ENCODE assay signal across 8 cellular contexts in genomic region chr19:18021121-18021755, GRCh38. TPM values are rescaled to one million over a fixed set of nuclear protein-coding genes. Genes with fewer than 3 reads are reported as not detected.
DNase-seq lines count a peak whose midpoint lies in the region; ATAC-seq and TF ChIP-seq lines count a peak whose summit lies in the region.

No MANE protein-coding gene starts in this region.

- DNase-seq in T-helper 22 cell (ENCODE audit: low read depth) (peak; percentile 75), body of pancreas (peak; percentile 72 to 89 (median 80)), left lung (peak; percentile 90 to 94), NCI-H1694 (lab: John Stamatoyannopoulos, UW) (no peak)
- peak; percentile 46 to 66 for DNase-seq in stimulated activated CD8-positive, alpha-beta memory T cell treated with anti-CD3 and anti-CD28 coated beads, Interleukin-7, amount 100 ng/mL, for 4 hours (ENCODE audit: low read depth in 2 of 2)

- H3K27ac ChIP-seq in body of pancreas = peak overlapping the region; percentile 49 to 86 (median 78)
- peak overlapping the region; percentile 84 to 88 for H3K27ac ChIP-seq in left lung

- TF ChIP-seq CTCF in body of pancreas (IDR thresholded peaks at IDR 0.05) = no peak
- no peak for TF ChIP-seq CTCF in left lung (IDR thresholded peaks at IDR 0.05)

- TF ChIP-seq POLR2A in GM19193 (IDR thresholded peaks at IDR 0.05; ENCODE audit: extremely low read depth, insufficient read depth, insufficient read length) (peak; percentile 3), body of pancreas (IDR thresholded peaks at IDR 0.05) (no peak)

- intact Hi-C loops in body of pancreas (cut with DNase I) (no loop called here), left lung (cut with DNase I) (no loop called here)

- WGBS in body of pancreas, 2 donors = 39 to 55% methylated on average over 7 to 20 of the region's 21 CpGs

- ATAC-seq in body of pancreas (peak; percentile 65), left lung (peak; percentile 65), GM19452 (IDR thresholded peaks at IDR 0.05; ENCODE audit: unreplicated experiment) (no peak), GM19023 (IDR thresholded peaks at IDR 0.05; ENCODE audit: unreplicated experiment) (no peak)

- H3K4me3 ChIP-seq in body of pancreas (no peak overlapping the region), left lung (peak overlapping the region in 1 of 2 donors; percentile 21)

- no peaks in the 10 kb centered on the region for H3K9me3 ChIP-seq in body of pancreas
- H3K9me3 ChIP-seq in left lung = no peaks in the 10 kb centered on the region

- H3K4me1 ChIP-seq in body of pancreas (peaks cover 46% of the 10 kb centered on the region), left lung (peaks cover 28 to 87% of the 10 kb centered on the region in 2 donors)

- no peaks in the 10 kb centered on the region for H3K36me3 ChIP-seq in body of pancreas (replicated peaks in 1 of 2; ENCODE audit: insufficient read depth in 1 of 2, low read depth in 2 of 2)
- H3K36me3 ChIP-seq in left lung = no peaks in the 10 kb centered on the region

- H3K27me3 ChIP-seq in body of pancreas (no peaks in the 10 kb centered on the region), left lung (no peaks in the 10 kb centered on the region)

RNA-seq across cellular contexts. Expression of gene ARRDC2, which starts 13.3 kb away (rescaled TPM):
- 10 to 100 TPM; 23.1 to 30.1 TPM for total RNA-seq in body of pancreas
- 10 to 100 TPM; 23.3 to 37.8 TPM for total RNA-seq in left lung

RNA-seq across cellular contexts. Expression of gene KCNN1, which starts 54.3 kb away (rescaled TPM):
- total RNA-seq in body of pancreas (not detected), left lung (under 1 TPM; 0.06 to 0.10 TPM)

Comparison
In these comparisons a context has a peak if more than half of its experiments do, and no peak if none do; other contexts are left out.
1. ATAC-seq: peak in body of pancreas (single experiment) and left lung (single experiment); none in GM19452 (single experiment) and GM19023 (single experiment).